Comparison of ENCODE assay signal across 8 cellular contexts in the genomic region with DNA sequence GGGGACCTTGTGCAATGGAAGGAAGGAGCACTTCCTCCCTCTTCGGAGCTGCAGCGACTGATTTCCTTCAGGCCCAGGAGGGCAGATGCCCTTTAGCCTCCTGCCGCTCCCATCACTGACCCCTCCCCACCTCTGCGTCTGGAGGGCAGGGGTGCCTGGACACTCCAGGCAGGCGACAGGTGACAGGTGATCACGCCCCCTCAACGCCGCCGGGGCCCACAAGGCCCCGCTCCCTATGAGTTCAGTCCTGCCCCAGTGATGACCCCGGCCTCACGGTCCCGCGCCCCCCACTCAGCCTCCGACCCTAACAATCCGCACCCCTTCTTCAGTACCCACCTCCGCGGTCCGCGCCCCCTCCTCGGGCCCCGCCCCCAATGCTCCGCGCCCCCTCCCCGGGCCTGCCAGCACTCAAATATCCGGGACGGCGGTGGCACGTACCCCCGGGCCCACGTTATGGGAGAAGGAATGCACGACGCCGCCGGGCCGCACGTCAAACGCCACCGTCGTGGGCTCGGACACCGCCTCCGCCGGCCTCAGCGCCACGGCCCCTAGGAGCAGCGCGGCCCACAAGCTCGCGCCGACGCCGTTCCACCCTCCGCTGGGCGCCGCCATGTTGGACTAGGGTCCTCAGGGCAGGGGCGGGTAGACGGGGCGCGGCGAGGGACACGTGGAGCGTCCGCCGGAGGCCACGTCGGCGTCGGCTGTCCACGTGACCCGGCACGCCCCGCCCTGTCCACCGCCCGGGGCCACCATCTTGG. TPM values are rescaled to one million over a fixed set of nuclear protein-coding genes. Genes with fewer than 3 reads are reported as not detected.
A peak's percentile ranks its signal among the peaks of the same experiment; 100 is the strongest.
DNase-seq lines count a peak whose midpoint lies in the region; ATAC-seq and TF ChIP-seq lines count a peak whose summit lies in the region.

A gene (minus strand): TSS at position 620 of the 758 bp plus-strand sequence. CDS start 8 bp downstream, at position 612.

- no TSS peak for BruUV-seq in Calu3 (replicated peaks; lab: Mats Ljungman, UMichigan)
- BruUV-seq in Panc1 (replicated peaks; lab: Mats Ljungman, UMichigan), result no TSS peak

- peak; percentile 91 for DNase-seq in Calu3
- no peak for DNase-seq in Panc1 (ENCODE audit: low read depth, low spot score)
- DNase-seq in activated T-cell treated with anti-CD3 and anti-CD28 coated beads, Interleukin-2, amount 50 U/mL, for 24 hours, result peak; percentile 94
- peak; percentile 70 to 86 for DNase-seq in stimulated activated CD8-positive, alpha-beta memory T cell treated with anti-CD3 and anti-CD28 coated beads, Interleukin-7, amount 100 ng/mL, for 1 hour (ENCODE audit: low read depth in 2 of 2)

- peak within 1 kb of the TSS; percentile 83 for H3K4me3 Mint-ChIP-seq in Calu3 (ENCODE audit: low read depth, unreplicated experiment)
- H3K4me3 Mint-ChIP-seq in activated T-cell treated with anti-CD3 and anti-CD28 coated beads, Interleukin-2, amount 50 U/mL, for 24 hours, result peak within 1 kb of the TSS; percentile 89

- H3K4me1 ChIP-seq in Panc1 (ENCODE audit: control insufficient read depth, insufficient read depth, low read length), result peaks cover 7% of the 10 kb centered on the region
- H3K4me1 ChIP-seq in muscle layer of duodenum (ENCODE audit: control insufficient read depth in 1 of 2, insufficient read depth in 2 of 2, low read length in 2 of 2), result peaks cover 0 to 18% of the 10 kb centered on the region in 2 donors

- no peaks in the 10 kb centered on the region for H3K27me3 ChIP-seq in Panc1 (ENCODE audit: control insufficient read depth, insufficient read depth, low read length)
- no peaks in the 10 kb centered on the region for H3K27me3 ChIP-seq in muscle layer of duodenum (ENCODE audit: low read depth, low read length)

- H3K36me3 ChIP-seq in KOPT-K1 (ENCODE audit: insufficient read depth, low read length), result peaks cover 40% of the 10 kb centered on the region
- H3K36me3 ChIP-seq in Panc1 (ENCODE audit: control insufficient read depth, insufficient read depth, low read length), result no peaks in the 10 kb centered on the region; the same call in 1 of the 2 replicates
- H3K36me3 ChIP-seq in muscle layer of duodenum (ENCODE audit: control insufficient read depth in 1 of 2, insufficient read depth in 2 of 2, low read length in 2 of 2), result peaks cover 9 to 15% of the 10 kb centered on the region in 2 donors

- H3K9me3 ChIP-seq in KOPT-K1 (ENCODE audit: insufficient read depth, low read length, poor library complexity, severe bottlenecking), result no peaks in the 10 kb centered on the region
- no peaks in the 10 kb centered on the region for H3K9me3 ChIP-seq in Panc1 (ENCODE audit: control insufficient read depth, insufficient read depth, low read depth, low read length)
- no peaks in the 10 kb centered on the region for H3K9me3 ChIP-seq in muscle layer of duodenum (ENCODE audit: control insufficient read depth in 1 of 2, low read length in 2 of 2)

- in situ Hi-C loops in Panc1 (cut with HindIII; ENCODE audit: low pct_unique_long_range_greater_than_20kb, low sequenced_read_pairs), result no loop called here

- POLR2A ChIA-PET in Panc1 (lab: Charles Lee), result no interaction called here

- CTCF ChIA-PET in Calu3 (lab: Charles Lee) (no interaction called here), Panc1 (lab: Charles Lee) (no interaction called here)

- no peaks in the 10 kb centered on the region for H3K27me3 Mint-ChIP-seq in Calu3 (ENCODE audit: unreplicated experiment)
- no peaks in the 10 kb centered on the region for H3K27me3 Mint-ChIP-seq in activated T-cell treated with anti-CD3 and anti-CD28 coated beads, Interleukin-2, amount 50 U/mL, for 24 hours

- ATAC-seq in GM21529 (IDR thresholded peaks at IDR 0.05; ENCODE audit: unreplicated experiment) (peak; percentile 85), Panc1 (peak; percentile 96), esophagus mucosa (peak; percentile 96)

- TF ChIP-seq CTCF in Calu3 (IDR thresholded peaks at IDR 0.05; ENCODE audit: unreplicated experiment), result no peak
- TF ChIP-seq CTCF in Panc1 (IDR thresholded peaks at IDR 0.05), result no peak

- no peaks in the 10 kb centered on the region for H3K4me1 Mint-ChIP-seq in Calu3 (ENCODE audit: low read depth, unreplicated experiment)
- H3K4me1 Mint-ChIP-seq in activated T-cell treated with anti-CD3 and anti-CD28 coated beads, Interleukin-2, amount 50 U/mL, for 24 hours (ENCODE audit: low read depth), result peaks cover 20% of the 10 kb centered on the region

- H3K36me3 Mint-ChIP-seq in Calu3 (ENCODE audit: insufficient read depth, unreplicated experiment), result peaks cover 41% of the 10 kb centered on the region
- peaks cover 49% of the 10 kb centered on the region for H3K36me3 Mint-ChIP-seq in activated T-cell treated with anti-CD3 and anti-CD28 coated beads, Interleukin-2, amount 50 U/mL, for 24 hours (ENCODE audit: low read depth)

- H3K27ac ChIP-seq in KOPT-K1 (ENCODE audit: low read depth, low read length, poor library complexity, severe bottlenecking), result peak within 1 kb of the TSS; percentile 52
- peak within 1 kb of the TSS; percentile 63; the same call in 1 of the 2 replicates for H3K27ac ChIP-seq in Panc1 (ENCODE audit: low read length)
- H3K27ac ChIP-seq in muscle layer of duodenum (ENCODE audit: low read length), result peak within 1 kb of the TSS; percentile 56

- peak within 1 kb of the TSS; percentile 86 for H3K27ac Mint-ChIP-seq in Calu3 (ENCODE audit: unreplicated experiment)
- peak within 1 kb of the TSS; percentile 94 for H3K27ac Mint-ChIP-seq in activated T-cell treated with anti-CD3 and anti-CD28 coated beads, Interleukin-2, amount 50 U/mL, for 24 hours

- H3K4me3 ChIP-seq in Panc1 (ENCODE audit: low read depth in 2 of 2, low read length in 2 of 2), result peak within 1 kb of the TSS; percentile 74 to 75
- H3K4me3 ChIP-seq in muscle layer of duodenum (ENCODE audit: low read depth in 1 of 2, low read length in 2 of 2), result peak within 1 kb of the TSS; percentile 79 to 96

- intact Hi-C loops in Calu3 (cut with micrococcal nuclease; ENCODE audit: unreplicated experiment), result no loop called here
- intact Hi-C loops in Panc1 (cut with micrococcal nuclease; ENCODE audit: unreplicated experiment), result no loop called here

- no peaks in the 10 kb centered on the region for H3K9me3 Mint-ChIP-seq in Calu3 (ENCODE audit: low read depth, unreplicated experiment)
- no peaks in the 10 kb centered on the region for H3K9me3 Mint-ChIP-seq in activated T-cell treated with anti-CD3 and anti-CD28 coated beads, Interleukin-2, amount 50 U/mL, for 24 hours

RNA-seq across cellular contexts. Expression of the gene that starts here (rescaled TPM):
- total RNA-seq in Calu3 (2022), result 77.1 and 81.2 TPM in 2 replicates
- 78.1 TPM for total RNA-seq in Panc1 (2021; ENCODE audit: unreplicated experiment)
- 190 TPM for polyA plus RNA-seq in Panc1 (2012; ENCODE audit: insufficient read length)
- 42.0 TPM for total RNA-seq in esophagus mucosa
